Comparison of ENCODE assay signal across 11 cellular contexts in genomic region chr10:119370972-119371703, GRCh38.
A peak's percentile ranks its signal among the peaks of the same experiment; 100 is the strongest.
DNase-seq lines count a peak whose midpoint lies in the region; ATAC-seq, FAIRE-seq and TF ChIP-seq lines count a peak whose summit lies in the region.
"Had no signal": no experiment of that assay in that cellular context is flagged by ENCODE, and none has a peak within 500 bp of the region (broad histone marks: within the 10 kb centered on the region; RNA-seq: fewer than 3 reads in every experiment).

No MANE protein-coding gene starts in this region.

- POLR2A ChIA-PET in HepG2 (lab: Yijun Ruan, JAX) (no interaction called here), A673 (lab: Charles Lee; ENCODE audit: low non-redundant PET) (no interaction called here), PC-3 (lab: Charles Lee; ENCODE audit: unreplicated experiment) (no interaction called here)

- H3K27me3 Mint-ChIP-seq in naive B cell, result no peaks in the 10 kb centered on the region
- H3K27me3 Mint-ChIP-seq: naive thymus-derived CD8-positive, alpha-beta T cell had no signal

- H3K27ac ChIP-seq in liver (ENCODE audit: low read depth in 1 of 2, low read length in 2 of 2), result peak overlapping the region; percentile 64 to 65
- H3K27ac ChIP-seq in HepG2 (ENCODE audit: extremely low read length, insufficient read depth, low read length), result no peak overlapping the region
- no peak overlapping the region for H3K27ac ChIP-seq in A673 (ENCODE audit: low read depth, low read length, poor library complexity, severe bottlenecking)
- H3K27ac ChIP-seq in PC-3 (ENCODE audit: low read length), result no peak overlapping the region
- H3K27ac ChIP-seq: A549, cardiac muscle cell had no signal

- peaks cover 0 to 7% (median 2%) of the 10 kb centered on the region in 4 donors for H3K4me1 ChIP-seq in liver (ENCODE audit: control insufficient read depth in 4 of 4, insufficient read depth in 4 of 4, low read length in 3 of 4)
- H3K4me1 ChIP-seq in HepG2 (ENCODE audit: insufficient read depth, low read length), result peaks cover 10% of the 10 kb centered on the region
- H3K4me1 ChIP-seq in A673 (ENCODE audit: insufficient read depth, low read length, poor library complexity, severe bottlenecking), result no peaks in the 10 kb centered on the region
- H3K4me1 ChIP-seq in PC-3 (ENCODE audit: insufficient read depth, low read length), result no peaks in the 10 kb centered on the region; the same call in 1 of the 2 replicates
- H3K4me1 ChIP-seq: A549 had no signal

- no peak for TF ChIP-seq CTCF in liver (IDR thresholded peaks at IDR 0.05; ENCODE audit: low read depth, low read length, missing input control)
- no peak for TF ChIP-seq CTCF in HepG2 (CRISPR knock-in tag; IDR thresholded peaks at IDR 0.05)
- no peak for TF ChIP-seq CTCF in epithelial cell of esophagus (IDR thresholded peaks at IDR 0.05; ENCODE audit: insufficient read depth, low read depth, low read length, missing control alignments)
- TF ChIP-seq CTCF in A673 (conservative IDR thresholded peaks at IDR 0.05; ENCODE audit: low read depth, low read length), result no peak
- TF ChIP-seq CTCF in PC-3 (conservative IDR thresholded peaks at IDR 0.05; ENCODE audit: low read depth, low read length), result no peak

- FAIRE-seq in HepG2 (lab: Jason Lieb, UNC), result no peak
- FAIRE-seq: A549 had no signal

- H3K9me3 ChIP-seq in liver (ENCODE audit: control insufficient read depth in 4 of 4, low read length in 3 of 4) (no peaks in the 10 kb centered on the region), HepG2 (ENCODE audit: low read length) (no peaks in the 10 kb centered on the region), A673 (ENCODE audit: low read depth, low read length, poor library complexity, severe bottlenecking) (no peaks in the 10 kb centered on the region), PC-3 (ENCODE audit: low read length) (no peaks in the 10 kb centered on the region)
- H3K9me3 ChIP-seq: A549 had no signal

- in situ Hi-C loops in HepG2 (cut with HindIII; ENCODE audit: extremely low pct_ligation_motif_present, low pct_unique_long_range_greater_than_20kb), result no loop called here

- DNase-seq in HepG2 (ENCODE audit: low spot score) (no peak), epithelial cell of esophagus (ENCODE audit: low read depth) (peak; percentile 16), naive B cell (no peak), A673 (ENCODE audit: low spot score) (no peak), PC-3 (no peak)

- TF ChIP-seq RAD21 in liver (IDR thresholded peaks at IDR 0.05) (no peak), HepG2 (CRISPR knock-in tag; IDR thresholded peaks at IDR 0.05) (no peak)

- H4K20me1 ChIP-seq in HepG2 (ENCODE audit: insufficient read depth, low read length) (no peaks in the 10 kb centered on the region), PC-3 (ENCODE audit: low read length) (no peaks in the 10 kb centered on the region)

- peaks cover 67 to 90% (median 74%) of the 10 kb centered on the region in 3 donors for H3K4me1 Mint-ChIP-seq in naive B cell

- TF ChIP-seq EP300 in HepG2 (IDR thresholded peaks at IDR 0.05; ENCODE audit: low read depth in 2 of 2, low read length in 2 of 2) (no peak), HepG2 (CRISPR knock-in tag; IDR thresholded peaks at IDR 0.05; ENCODE audit: borderline replicate concordance) (no peak)

- 72% methylated on average over 24 of the region's 24 CpGs for WGBS in liver
- 99% methylated on average over 24 of the region's 24 CpGs for WGBS in HepG2 (ENCODE audit: low lambda C conversion rate)

- H3K27ac Mint-ChIP-seq in naive B cell, result peak overlapping the region; percentile 54 to 99 (median 95)

- no peak for TF ChIP-seq POLR2A in HepG2 (IDR thresholded peaks at IDR 0.05; ENCODE audit: insufficient read depth in 1 of 2, low read depth in 2 of 2, low read length in 2 of 2)

- BruUV-seq in HepG2 (replicated peaks; lab: Mats Ljungman, UMichigan), result no TSS peak
- BruUV-seq in A673 (replicated peaks; lab: Mats Ljungman, UMichigan), result no TSS peak
- BruUV-seq in PC-3 (replicated peaks; lab: Mats Ljungman, UMichigan), result no TSS peak

- H3K36me3 Mint-ChIP-seq in naive B cell, result peaks cover 0 to 17% of the 10 kb centered on the region in 2 donors

- H3F3A ChIP-seq in PC-3 (ENCODE audit: low read length, unreplicated experiment), result no peaks in the 10 kb centered on the region

- H3K79me2 ChIP-seq in HepG2 (ENCODE audit: insufficient read depth, low read length), result no peaks in the 10 kb centered on the region
- H3K79me2 ChIP-seq in PC-3 (ENCODE audit: low read length), result no peaks in the 10 kb centered on the region

- H3K9ac ChIP-seq in liver (ENCODE audit: low read depth in 1 of 2, low read length in 2 of 2) (no peak overlapping the region), HepG2 (ENCODE audit: insufficient read depth, low read depth, low read length) (no peak overlapping the region), PC-3 (ENCODE audit: low read length) (no peak overlapping the region)

- H3K9me3 Mint-ChIP-seq in naive B cell, result peaks cover 0 to 13% (median 10%) of the 10 kb centered on the region in 7 donors
- H3K9me3 Mint-ChIP-seq: naive thymus-derived CD8-positive, alpha-beta T cell had no signal

- intact Hi-C loops in HepG2 (cut with micrococcal nuclease; ENCODE audit: unreplicated experiment), result no loop called here
- intact Hi-C loops in A673 (cut with micrococcal nuclease; ENCODE audit: unreplicated experiment), result no loop called here
- intact Hi-C loops in PC-3 (cut with micrococcal nuclease), result no loop called here

- H3K4me3 ChIP-seq in liver (ENCODE audit: low read depth in 1 of 3, low read length in 3 of 3), result no peak overlapping the region
- no peak overlapping the region for H3K4me3 ChIP-seq in HepG2 (replicated peaks in 1 of 3; ENCODE audit: insufficient read depth in 1 of 3, low read depth in 2 of 3, low read length in 3 of 3)
- H3K4me3 ChIP-seq in epithelial cell of esophagus (ENCODE audit: low read length), result no peak overlapping the region
- H3K4me3 ChIP-seq in A673 (ENCODE audit: low read depth, low read length, poor library complexity, severe bottlenecking), result no peak overlapping the region
- no peak overlapping the region for H3K4me3 ChIP-seq in PC-3 (ENCODE audit: low read length)
- H3K4me3 ChIP-seq: A549, cardiac muscle cell had no signal

- H2AFZ ChIP-seq in HepG2 (ENCODE audit: low read length) (no peak overlapping the region), PC-3 (ENCODE audit: low read length) (no peak overlapping the region)

- no peaks in the 10 kb centered on the region for H3K27me3 ChIP-seq in liver (ENCODE audit: control insufficient read depth in 4 of 4, insufficient read depth in 4 of 4, low read length in 3 of 4)
- H3K27me3 ChIP-seq in HepG2 (ENCODE audit: control insufficient read depth in 1 of 2, insufficient read depth in 2 of 2, low read length in 2 of 2), result no peaks in the 10 kb centered on the region
- H3K27me3 ChIP-seq in A673 (replicated peaks; ENCODE audit: insufficient read depth, low read depth, low read length, poor library complexity), result no peaks in the 10 kb centered on the region
- H3K27me3 ChIP-seq in PC-3 (ENCODE audit: low read length), result no peaks in the 10 kb centered on the region
- H3K27me3 ChIP-seq: cardiac muscle cell had no signal

- peak overlapping the region in 7 of 8 donors; percentile 31 to 98 (median 85) for H3K4me3 Mint-ChIP-seq in naive B cell

- CTCF ChIA-PET in HepG2 (lab: Yijun Ruan, JAX; ENCODE audit: low intra/inter-chr PET ratio, low total read pairs), result no interaction called here
- CTCF ChIA-PET in A673 (lab: Charles Lee), result no interaction called here
- CTCF ChIA-PET in PC-3 (lab: Charles Lee), result no interaction called here

- H3K4me2 ChIP-seq in HepG2 (ENCODE audit: low read depth, low read length) (no peak overlapping the region), PC-3 (ENCODE audit: low read length) (no peak overlapping the region)
- H3K4me2 ChIP-seq: A549 had no signal

- H3K9me2 ChIP-seq in PC-3 (replicated peaks; ENCODE audit: low read length), result no peaks in the 10 kb centered on the region

- H3K36me3 ChIP-seq in liver (ENCODE audit: control insufficient read depth in 4 of 4, insufficient read depth in 3 of 4, low read depth in 1 of 4, low read length in 3 of 4), result no peaks in the 10 kb centered on the region
- H3K36me3 ChIP-seq in HepG2 (replicated peaks in 1 of 2; ENCODE audit: control insufficient read depth in 1 of 2, insufficient read depth in 2 of 2, low read length in 2 of 2), result no peaks in the 10 kb centered on the region
- H3K36me3 ChIP-seq in A673 (ENCODE audit: insufficient read depth, low read length, poor library complexity, severe bottlenecking), result no peaks in the 10 kb centered on the region
- H3K36me3 ChIP-seq in PC-3 (ENCODE audit: low read depth, low read length), result no peaks in the 10 kb centered on the region
- H3K36me3 ChIP-seq: cardiac muscle cell had no signal

- ATAC-seq in HepG2 (no peak), naive B cell (ENCODE audit: low read depth in 2 of 2) (no peak), HG03521 (IDR thresholded peaks at IDR 0.05; ENCODE audit: unreplicated experiment) (no peak), PC-3 (no peak), GM21447 (IDR thresholded peaks at IDR 0.05; ENCODE audit: unreplicated experiment) (no peak)
- ATAC-seq: A549; naive thymus-derived CD8-positive, alpha-beta T cell had no signal

TF ChIP-seq in liver, 16 proteins besides CTCF, POLR2A, EP300 and RAD21:
- TF ChIP-seq FOXA2 (IDR thresholded peaks at IDR 0.05) (no peak), EGR1 (IDR thresholded peaks at IDR 0.05; ENCODE audit: low read depth in 2 of 2) (peak in 1 of 2 donors; percentile 25)

TF ChIP-seq in HepG2, 621 proteins besides CTCF, POLR2A, EP300 and RAD21 (continues in another document):
- TF ChIP-seq ZNF704 (CRISPR knock-in tag; IDR thresholded peaks at IDR 0.05; ENCODE audit: borderline replicate concordance) (no peak), ZNF678 (CRISPR knock-in tag; IDR thresholded peaks at IDR 0.05) (no peak), IRF1 (CRISPR knock-in tag; IDR thresholded peaks at IDR 0.05; ENCODE audit: low read depth) (no peak)

Comparison
In these comparisons a context has a peak if more than half of its experiments do, and no peak if none do; other contexts are left out.
1. H3K27ac ChIP-seq: peak in liver (2 of 2); none in HepG2 (single experiment), A673 (single experiment) and PC-3 (single experiment).